Comparison of ENCODE assay signal across 10 cellular contexts in the genomic region with DNA sequence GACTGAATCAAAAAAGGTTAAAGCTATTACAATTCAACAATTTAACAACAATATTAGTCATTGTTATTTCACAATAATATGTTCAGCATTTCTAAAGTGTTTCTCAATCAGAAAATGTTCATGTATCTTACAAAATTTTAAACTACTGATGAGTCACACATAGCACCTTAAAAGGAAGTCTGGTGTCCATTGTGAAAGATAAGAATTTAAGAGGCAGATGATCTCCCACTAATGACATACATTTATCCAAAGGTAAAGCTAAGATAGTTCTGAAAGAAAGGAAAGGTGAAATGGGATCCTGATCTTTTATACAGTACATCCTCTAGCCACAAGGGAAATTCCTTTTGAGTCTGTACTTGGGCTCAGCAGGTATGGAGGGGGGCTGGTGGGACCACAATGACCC.
DNase-seq lines count a peak whose midpoint lies in the region; ATAC-seq and TF ChIP-seq lines count a peak whose summit lies in the region.
"Had no signal": no experiment of that assay in that cellular context is flagged by ENCODE, and none has a peak within 500 bp of the region (broad histone marks: within the 10 kb centered on the region; RNA-seq: fewer than 3 reads in every experiment).

No MANE protein-coding gene starts in this region.

- no peak overlapping the region for H3K4me3 ChIP-seq in gastrocnemius medialis

- no peaks in the 10 kb centered on the region for H3K36me3 ChIP-seq in gastrocnemius medialis
- H3K36me3 ChIP-seq: WERI-Rb-1 had no signal

- H3K27me3 ChIP-seq in gastrocnemius medialis: no peaks in the 10 kb centered on the region

- TF ChIP-seq CTCF in RWPE1 (conservative IDR thresholded peaks at IDR 0.05; ENCODE audit: low read depth): no peak
- no peak for TF ChIP-seq CTCF in gastrocnemius medialis (IDR thresholded peaks at IDR 0.05 in 4 of 5, conservative IDR thresholded peaks at IDR 0.05 in 1 of 5)

- no peaks in the 10 kb centered on the region for H3K9me3 ChIP-seq in gastrocnemius medialis

- DNase-seq in EL (peak; percentile 79), RWPE1 (ENCODE audit: low spot score) (peak; percentile 81), fibroblast of gingiva (ENCODE audit: low read depth) (peak; percentile 86), gastrocnemius medialis (no peak), D341Med (ENCODE audit: low spot score) (no peak), ecto neural progenitor cell (ENCODE audit: low spot score) (no peak), germinal center (ENCODE audit: low spot score) (no peak)
- DNase-seq: NCI-H1417 treated with DMSO at 0.1 percent for 48 hours, WERI-Rb-1 had no signal

- ATAC-seq in gastrocnemius medialis (peak; percentile 61 to 71), HG02610 (IDR thresholded peaks at IDR 0.05; ENCODE audit: unreplicated experiment) (no peak)

- POLR2A ChIA-PET in RWPE1 (lab: Yijun Ruan, JAX; ENCODE audit: low non-redundant PET): no interaction called here

- in situ Hi-C loops in gastrocnemius medialis (cut with MboI; ENCODE audit: low sequenced_read_pairs in 4 of 4): no loop called here

- H3K27ac ChIP-seq in RWPE1: no peak overlapping the region
- H3K27ac ChIP-seq in gastrocnemius medialis: peak overlapping the region; percentile 7 to 61 (median 40)
- H3K27ac ChIP-seq: WERI-Rb-1 had no signal

- intact Hi-C loops in gastrocnemius medialis (cut with DNase I; ENCODE audit: low total_unique reads): no loop called here

- CTCF ChIA-PET in RWPE1 (lab: Yijun Ruan, JAX): no interaction called here

- TF ChIP-seq POLR2A in gastrocnemius medialis (IDR thresholded peaks at IDR 0.05): no peak

- H3K4me1 ChIP-seq in gastrocnemius medialis: peaks cover 5 to 9% of the 10 kb centered on the region in 2 donors

Comparison
In these comparisons a context has a peak if more than half of its experiments do, and no peak if none do; other contexts are left out.
1. DNase-seq: peak in EL (single experiment), RWPE1 (single experiment) and fibroblast of gingiva (single experiment); none in gastrocnemius medialis (0 of 2), D341Med (single experiment), ecto neural progenitor cell (single experiment) and germinal center (single experiment).